Comparison of ENCODE assay signal across 8 cellular contexts in genomic region chr1:6440198-6441126, GRCh38. TPM values are rescaled to one million over a fixed set of nuclear protein-coding genes. Genes with fewer than 3 reads are reported as not detected.
DNase-seq lines count a peak whose midpoint lies in the region; ATAC-seq and TF ChIP-seq lines count a peak whose summit lies in the region.

No MANE protein-coding gene starts in this region.

- DNase-seq in AG08396 (ENCODE audit: low spot score) (peak; percentile 79), H7 (peak; percentile 98), immature natural killer cell (peak; percentile 60 to 66 (median 64)), cerebellar cortex (ENCODE audit: low spot score) (no peak), aorta (no peak)
- DNase-seq in stimulated activated CD8-positive, alpha-beta memory T cell treated with anti-CD3 and anti-CD28 coated beads, Interleukin-15, amount 100 ng/mL, for 4 hours (ENCODE audit: low read depth in 2 of 2), result peak; percentile 46 to 48

- no peaks in the 10 kb centered on the region for H3K9me3 Mint-ChIP-seq in activated naive CD8-positive, alpha-beta T cell (ENCODE audit: low read depth)
- no peaks in the 10 kb centered on the region for H3K9me3 Mint-ChIP-seq in immature natural killer cell

- no peaks in the 10 kb centered on the region for H3K36me3 Mint-ChIP-seq in activated naive CD8-positive, alpha-beta T cell
- H3K36me3 Mint-ChIP-seq in immature natural killer cell, result no peaks in the 10 kb centered on the region

- H3K4me3 Mint-ChIP-seq in activated naive CD8-positive, alpha-beta T cell, result peak overlapping the region; percentile 46
- peak overlapping the region; percentile 54 to 74 (median 65) for H3K4me3 Mint-ChIP-seq in immature natural killer cell

- H3K36me3 ChIP-seq in H7 (replicated peaks; ENCODE audit: control insufficient read depth, insufficient read depth, low read length), result no peaks in the 10 kb centered on the region
- H3K36me3 ChIP-seq in aorta (ENCODE audit: control insufficient read depth in 1 of 2, insufficient read depth in 2 of 2, low read length in 1 of 2), result no peaks in the 10 kb centered on the region

- peaks cover 15% of the 10 kb centered on the region for H3K4me1 Mint-ChIP-seq in activated naive CD8-positive, alpha-beta T cell (ENCODE audit: low read depth)
- peaks cover 5 to 10% of the 10 kb centered on the region in 2 donors for H3K4me1 Mint-ChIP-seq in immature natural killer cell

- 8 to 9% methylated on average over 66 to 100 of the region's 101 CpGs for WGBS in aorta, 2 donors

- H3K4me1 ChIP-seq in aorta (ENCODE audit: control insufficient read depth in 1 of 2, insufficient read depth in 2 of 2, low read length in 2 of 2), result no peaks in the 10 kb centered on the region

- no peak overlapping the region for H3K27ac Mint-ChIP-seq in activated naive CD8-positive, alpha-beta T cell
- H3K27ac Mint-ChIP-seq in immature natural killer cell, result no peak overlapping the region

- ATAC-seq in SK-N-SH treated with all-trans-retinoic acid at 6 μM for 48 hours (peak; percentile 56), aorta (ENCODE audit: low FRiP score) (no peak)

- H3K27me3 ChIP-seq in H7 (ENCODE audit: control insufficient read depth, insufficient read depth, low read length) (peaks cover 14% of the 10 kb centered on the region), aorta (ENCODE audit: control insufficient read depth in 1 of 2, insufficient read depth in 2 of 2, low read length in 1 of 2) (no peaks in the 10 kb centered on the region)

- no peak overlapping the region for H3K27ac ChIP-seq in aorta (ENCODE audit: low read depth in 1 of 2, low read length in 2 of 2)

- H3K27me3 Mint-ChIP-seq in activated naive CD8-positive, alpha-beta T cell, result peaks cover 13% of the 10 kb centered on the region
- H3K27me3 Mint-ChIP-seq in immature natural killer cell (ENCODE audit: low read depth in 3 of 3), result peaks cover 9 to 19% (median 12%) of the 10 kb centered on the region in 3 donors

- peak overlapping the region; percentile 59 for H3K4me3 ChIP-seq in H7 (ENCODE audit: insufficient read depth, low read depth, low read length)
- no peak overlapping the region for H3K4me3 ChIP-seq in aorta (ENCODE audit: low read length in 2 of 2)

- intact Hi-C loops in aorta (cut with DNase I), result no loop called here

- H3K9me3 ChIP-seq in aorta (ENCODE audit: control insufficient read depth, low read length), result no peaks in the 10 kb centered on the region

TF ChIP-seq in SK-N-SH treated with all-trans-retinoic acid at 6 μM for 48 hours, 23 proteins besides CTCF, POLR2A, EP300 and RAD21:
- TF ChIP-seq ZNF70 (CRISPR knock-in tag; IDR thresholded peaks at IDR 0.05), result no peak
- no peak for TF ChIP-seq ZFP3 (CRISPR knock-in tag; IDR thresholded peaks at IDR 0.05)
- no peak for TF ChIP-seq GLIS3 (CRISPR knock-in tag; IDR thresholded peaks at IDR 0.05)
- no peak for TF ChIP-seq PATZ1 (CRISPR knock-in tag; IDR thresholded peaks at IDR 0.05; ENCODE audit: borderline replicate concordance)
- no peak for TF ChIP-seq TCF4 (CRISPR knock-in tag; IDR thresholded peaks at IDR 0.05; ENCODE audit: borderline replicate concordance)

RNA-seq across cellular contexts. Expression of gene ESPN, which starts 15.9 kb away (rescaled TPM):
- 8.7 and 9.3 TPM in 2 replicates for total RNA-seq in H7 (2014; rRNA removed; shearing (Covaris generic))
- not detected for polyA plus RNA-seq in immature natural killer cell
- total RNA-seq in aorta, result under 1 TPM; 0.29 to 0.84 TPM
- polyA plus RNA-seq in aorta, result 10 to 100 TPM in 1 of 2 donors, under 1 TPM in 1; 0.54 to 28.7 TPM

RNA-seq across cellular contexts. Expression of gene HES2, which starts 20.7 kb away (rescaled TPM):
- total RNA-seq in H7 (2014; rRNA removed; shearing (Covaris generic)), result 0.04 and 0.62 TPM in 2 replicates
- polyA plus RNA-seq in immature natural killer cell (not detected), aorta (1 to 10 TPM in 1 of 2 donors, not detected in 1; 1.4 TPM)
- total RNA-seq in aorta, result under 1 TPM in 1 of 2 donors, not detected in 1; 0.49 TPM

RNA-seq across cellular contexts. Expression of gene TNFRSF25, which starts 25.5 kb away (rescaled TPM):
- 5.4 and 15.7 TPM in 2 replicates for total RNA-seq in H7 (2014; rRNA removed; shearing (Covaris generic))
- polyA plus RNA-seq in immature natural killer cell (10 to 100 TPM in 1 of 3 donors, 1 to 10 TPM in 2; 3.1 to 15.3 (median 9.8) TPM), aorta (10 to 100 TPM in 1 of 2 donors, 1 to 10 TPM in 1; 9.6 to 22.9 TPM)
- total RNA-seq in aorta, result 10 to 100 TPM in 1 of 2 donors, 1 to 10 TPM in 1; 6.5 to 34.6 TPM

RNA-seq across cellular contexts. Expression of gene ACOT7, which starts 46.9 kb away (rescaled TPM):
- 68.9 and 76.3 TPM in 2 replicates for total RNA-seq in H7 (2014; rRNA removed; shearing (Covaris generic))
- 10 to 100 TPM; 26.7 to 31.2 (median 28.9) TPM for polyA plus RNA-seq in immature natural killer cell
- total RNA-seq in aorta, result 10 to 100 TPM; 12.5 to 20.9 TPM
- polyA plus RNA-seq in aorta, result 10 to 100 TPM; 14.4 to 22.6 TPM

RNA-seq across cellular contexts. Expression of gene PLEKHG5, which starts 51.0 kb away (rescaled TPM):
- 17.2 and 27.4 TPM in 2 replicates for total RNA-seq in H7 (2014; rRNA removed; shearing (Covaris generic))
- polyA plus RNA-seq in immature natural killer cell, result under 1 TPM in 1 of 3 donors, not detected in 2; 0.08 TPM
- total RNA-seq in aorta, result 10 to 100 TPM in 1 of 2 donors, 1 to 10 TPM in 1; 6.6 to 39.3 TPM
- 1 to 10 TPM; 2.6 to 8.0 TPM for polyA plus RNA-seq in aorta

Comparison
In these comparisons a context has a peak if more than half of its experiments do, and no peak if none do; other contexts are left out.
1. DNase-seq: peak in AG08396 (single experiment), H7 (single experiment), immature natural killer cell (3 of 3) and stimulated activated CD8-positive, alpha-beta memory T cell treated with anti-CD3 and anti-CD28 coated beads, Interleukin-15, amount 100 ng/mL, for 4 hours (2 of 2); none in cerebellar cortex (single experiment) and aorta (0 of 2).